12 cellular contexts compared by ENCODE assay signal in genomic region chr10:13001887-13002212, GRCh38. TPM values are rescaled to one million over a fixed set of nuclear protein-coding genes. Genes with fewer than 3 reads are reported as not detected.
A peak's percentile ranks its signal among the peaks of the same experiment; 100 is the strongest.
DNase-seq lines count a peak whose midpoint lies in the region; ATAC-seq, FAIRE-seq and TF ChIP-seq lines count a peak whose summit lies in the region.
"Had no signal": no experiment of that assay in that cellular context is flagged by ENCODE, and none has a peak within 500 bp of the region (broad histone marks: within the 10 kb centered on the region; RNA-seq: fewer than 3 reads in every experiment).

No MANE protein-coding gene starts in this region.

- intact Hi-C loops in testis (cut with DNase I; ENCODE audit: low total_unique reads) = no loop called here

- H3K4me2 ChIP-seq in MM.1S (ENCODE audit: low read depth, low read length) (0 out of 2 replicates have a peak overlapping the region, but pooled peaks have one; percentile 21), mesenchymal stem cell (ENCODE audit: low read length, poor library complexity, severe bottlenecking) (peak overlapping the region; percentile 77)

- no peak for DNase-seq in MM.1S
- DNase-seq in bronchial epithelial cell (ENCODE audit: low read depth) = no peak
- DNase-seq in mesenchymal stem cell = peak; percentile 15
- DNase-seq in testis = no peak
- no peak for DNase-seq in NCI-H2029 (lab: John Stamatoyannopoulos, UW)
- no peak for DNase-seq in HuH-7 (ENCODE audit: low spot score)
- DNase-seq: activated T-cell treated with anti-CD3 and anti-CD28 coated beads for 4 hours; effector CD8-positive, alpha-beta T cell; NCI-H226; T-cell had no signal

- TF ChIP-seq POLR2A in testis (IDR thresholded peaks at IDR 0.05) = no peak

- peak overlapping the region; percentile 74 for H2BK15ac ChIP-seq in mesenchymal stem cell (ENCODE audit: low read depth, poor library complexity, severe bottlenecking)

- no peak for ATAC-seq in HG03095 (IDR thresholded peaks at IDR 0.05; ENCODE audit: unreplicated experiment)
- ATAC-seq: T-cell had no signal

- no peak overlapping the region for H4K8ac ChIP-seq in mesenchymal stem cell (ENCODE audit: low read length)

- no peaks in the 10 kb centered on the region for H3K79me2 ChIP-seq in MM.1S (ENCODE audit: low read length)

- H3K9me3 ChIP-seq in MM.1S (replicated peaks; ENCODE audit: insufficient read depth, low read length) (no peaks in the 10 kb centered on the region), mesenchymal stem cell (ENCODE audit: control insufficient read depth, low read length) (no peaks in the 10 kb centered on the region), testis (no peaks in the 10 kb centered on the region)

- no peak overlapping the region for H2AK5ac ChIP-seq in mesenchymal stem cell (ENCODE audit: low read length, severe bottlenecking)

- H3K4me1 ChIP-seq in MM.1S (ENCODE audit: low read length) (no peaks in the 10 kb centered on the region), mesenchymal stem cell (ENCODE audit: control insufficient read depth, insufficient read depth, low read depth, low read length) (peaks cover 6% of the 10 kb centered on the region), testis (no peaks in the 10 kb centered on the region)

- no peak overlapping the region for H3K23ac ChIP-seq in mesenchymal stem cell (ENCODE audit: low read length in 2 of 2)

- FAIRE-seq in bronchial epithelial cell (lab: Jason Lieb, UNC) = no peak

- no peaks in the 10 kb centered on the region for H4K20me1 ChIP-seq in MM.1S (ENCODE audit: insufficient read depth, low read length)

- H3K9ac ChIP-seq in MM.1S (ENCODE audit: low read length) (no peak overlapping the region), mesenchymal stem cell (ENCODE audit: low read length) (no peak overlapping the region)

- TF ChIP-seq CTCF in MM.1S (IDR thresholded peaks at IDR 0.05; ENCODE audit: low read length) = no peak
- TF ChIP-seq CTCF in bronchial epithelial cell (IDR thresholded peaks at IDR 0.05; ENCODE audit: insufficient read depth, low read length, severe bottlenecking) = no peak
- no peak for TF ChIP-seq CTCF in testis (IDR thresholded peaks at IDR 0.05)

- 0% methylated on average over 7 of the region's 9 CpGs for WGBS in mesenchymal stem cell
- WGBS in testis, 2 donors = 0 to 1% methylated on average over 9 of the region's 9 CpGs

- no peak overlapping the region for H4K91ac ChIP-seq in mesenchymal stem cell (ENCODE audit: low read length)

- H2BK120ac ChIP-seq in mesenchymal stem cell (ENCODE audit: low read depth, low read length) = no peak overlapping the region

- H3K27ac ChIP-seq in MM.1S (ENCODE audit: low read length) (no peak overlapping the region), mesenchymal stem cell (ENCODE audit: low read length, poor library complexity, severe bottlenecking) (no peak overlapping the region), testis (peak overlapping the region in 1 of 2 donors; percentile 74)

- H3K9me2 ChIP-seq in MM.1S (replicated peaks; ENCODE audit: insufficient read depth, low read length) = no peaks in the 10 kb centered on the region

- H2AFZ ChIP-seq in MM.1S (ENCODE audit: low read length) (no peak overlapping the region), mesenchymal stem cell (ENCODE audit: low read depth, low read length) (no peak overlapping the region)

- H3K27me3 ChIP-seq in MM.1S (replicated peaks; ENCODE audit: insufficient read depth, low read length) = no peaks in the 10 kb centered on the region
- no peaks in the 10 kb centered on the region for H3K27me3 ChIP-seq in bronchial epithelial cell (ENCODE audit: control insufficient read depth, insufficient read depth, low read length)
- peaks cover 46 to 72% of the 10 kb centered on the region in 2 experiments for H3K27me3 ChIP-seq in mesenchymal stem cell (ENCODE audit: control insufficient read depth in 1 of 2, insufficient read depth in 1 of 2, low read length in 2 of 2)
- H3K27me3 ChIP-seq in testis = no peaks in the 10 kb centered on the region

- no peak overlapping the region for H2BK12ac ChIP-seq in mesenchymal stem cell (ENCODE audit: low read length in 2 of 2)

- H3F3A ChIP-seq in MM.1S (ENCODE audit: insufficient read depth, low read length) = no peaks in the 10 kb centered on the region

- no peak overlapping the region for H2BK5ac ChIP-seq in mesenchymal stem cell (ENCODE audit: low read depth, low read length, poor library complexity, severe bottlenecking)

- H3K18ac ChIP-seq in mesenchymal stem cell (ENCODE audit: low read depth in 1 of 2, low read length in 2 of 2) = no peak overlapping the region

- no peak overlapping the region for H3K4ac ChIP-seq in mesenchymal stem cell (ENCODE audit: low read depth in 1 of 2, low read length in 2 of 2)

- H3K4me3 ChIP-seq in MM.1S (ENCODE audit: low read length) = no peak overlapping the region; the same call in 1 of the 2 replicates
- H3K4me3 ChIP-seq in bronchial epithelial cell (ENCODE audit: low read depth, low read length) = peak overlapping the region; percentile 50
- peak overlapping the region; percentile 41 to 42 for H3K4me3 ChIP-seq in mesenchymal stem cell (ENCODE audit: insufficient read depth in 1 of 2, low read depth in 1 of 2, low read length in 2 of 2)
- peak overlapping the region; percentile 53 to 68 for H3K4me3 ChIP-seq in testis

- H3K36me3 ChIP-seq in MM.1S (replicated peaks; ENCODE audit: insufficient read depth, low read length) (no peaks in the 10 kb centered on the region), bronchial epithelial cell (ENCODE audit: control insufficient read depth, insufficient read depth, low read length) (peaks cover 1% of the 10 kb centered on the region), mesenchymal stem cell (ENCODE audit: control insufficient read depth in 1 of 2, insufficient read depth in 2 of 2, low read depth in 1 of 2, low read length in 2 of 2) (no peaks in the 10 kb centered on the region), testis (ENCODE audit: low read depth, missing control alignments) (no peaks in the 10 kb centered on the region)

- H3K14ac ChIP-seq in mesenchymal stem cell (ENCODE audit: low read length in 2 of 2) = no peak overlapping the region

- no peaks in the 10 kb centered on the region for H3K79me1 ChIP-seq in mesenchymal stem cell (replicated peaks; ENCODE audit: low read length, poor library complexity, severe bottlenecking)

RNA-seq across cellular contexts. Expression of gene CCDC3, which starts 0.3 kb away (rescaled TPM):
- total RNA-seq in bronchial epithelial cell = 1.8 and 3.7 TPM in 2 replicates
- polyA plus RNA-seq in mesenchymal stem cell (2013, experiment 1 of 2) = 138 TPM
- polyA plus RNA-seq in mesenchymal stem cell (2013, experiment 2 of 2) = 139 TPM
- total RNA-seq in testis = 10 to 100 TPM; 30.6 to 33.3 TPM
- 35.5 TPM for polyA plus RNA-seq in testis (ENCODE audit: insufficient read depth, low read depth, low replicate concordance)
- total RNA-seq: HT-29 had no signal
